In genomic region chr3:13200951-13201350, GRCh38 we compare ENCODE assay signal across 16 cellular contexts.
DNase-seq lines count a peak whose midpoint lies in the region; ATAC-seq, FAIRE-seq and TF ChIP-seq lines count a peak whose summit lies in the region.
"Had no signal": no experiment of that assay in that cellular context is flagged by ENCODE, and none has a peak within 500 bp of the region (broad histone marks: within the 10 kb centered on the region; RNA-seq: fewer than 3 reads in every experiment).

No MANE protein-coding gene starts in this region.

- H3F3A ChIP-seq in neural cell (ENCODE audit: insufficient read depth, low read length, poor library complexity, severe bottlenecking) = no peaks in the 10 kb centered on the region

- no peaks in the 10 kb centered on the region for H3K9me2 ChIP-seq in neural cell (ENCODE audit: insufficient read depth, low read length)

- H3K27me3 Mint-ChIP-seq in T-helper 17 cell = peaks cover 44% of the 10 kb centered on the region

- no peak overlapping the region for H3K4me3 ChIP-seq in K562
- H3K4me3 ChIP-seq in neural cell (ENCODE audit: low read length) = no peak overlapping the region
- no peak overlapping the region for H3K4me3 ChIP-seq in spleen
- H3K4me3 ChIP-seq: body of pancreas, mucosa of descending colon had no signal

- DNase-seq in DMS 273 (lab: John Stamatoyannopoulos, UW; ENCODE audit: unreplicated experiment) = peak; percentile 30
- no peak for DNase-seq in DMS 273 treated with DMSO at 0.1 percent for 48 hours (lab: John Stamatoyannopoulos, UW)
- DNase-seq in HTR-8/SVneo (ENCODE audit: insufficient read length, low spot score) = no peak
- peak in 2 of 4 experiments; percentile 42 to 49 for DNase-seq in K562 (ENCODE audit: extremely low read depth in 1 of 4, low spot score in 3 of 4)
- no peak for DNase-seq in T-helper 17 cell
- no peak for DNase-seq in Ammon's horn (ENCODE audit: low spot score)
- DNase-seq in spleen = no peak
- DNase-seq: activated CD4-positive, CD25-positive, alpha-beta regulatory T cell treated with anti-CD3 and anti-CD28 coated beads, Interleukin-2, amount 50 U/mL, for 72 hours; body of pancreas; mucosa of descending colon; NCI-H1048; NCI-H510A treated with DMSO at 0.1 percent for 48 hours had no signal

- WGBS in K562 (ENCODE audit: insufficient coverage, low coverage, missing lambda C conversion rate) = 5% methylated on average over 7 of the region's 7 CpGs
- WGBS in spleen, 5 donors = 16 to 28% (median 20%) methylated on average over 7 of the region's 7 CpGs

- H3K9ac ChIP-seq in K562 (ENCODE audit: insufficient read depth in 1 of 2, low read depth in 2 of 2, low read length in 2 of 2) (0 out of 4 replicates have a peak overlapping the region, but pooled peaks of 1 of the 2 experiments have one; percentile 13), neural cell (ENCODE audit: low read length) (no peak overlapping the region)

- peaks cover 24% of the 10 kb centered on the region for H3K4me1 Mint-ChIP-seq in T-helper 17 cell

- peak; percentile 38 to 56 (median 52); a peak in 5 of 6 replicates for TF ChIP-seq CTCF in K562 (IDR thresholded peaks at IDR 0.05 in 2 of 3, conservative IDR thresholded peaks at IDR 0.05 in 1 of 3; ENCODE audit: insufficient read depth in 2 of 3, low read depth in 1 of 3, low read length in 3 of 3)
- peak; percentile 40 for TF ChIP-seq CTCF in neural cell (IDR thresholded peaks at IDR 0.05; ENCODE audit: poor library complexity, severe bottlenecking)
- peak in 1 of 11 experiments; percentile 7 for TF ChIP-seq CTCF in spleen (IDR thresholded peaks at IDR 0.05 in 8 of 11, conservative IDR thresholded peaks at IDR 0.05 in 3 of 11)

- H3K4me2 ChIP-seq in K562 (ENCODE audit: insufficient read depth, low read length) (no peak overlapping the region), neural cell (ENCODE audit: low read length) (no peak overlapping the region)

- H3K9me1 ChIP-seq in K562 (ENCODE audit: control insufficient read depth, insufficient read depth, low read length) = no peaks in the 10 kb centered on the region

- in situ Hi-C loops in K562 (cut with MboI) = no loop called here

- FAIRE-seq in HTR-8/SVneo (lab: Jason Lieb, UNC) (peak; percentile 64), K562 (lab: Jason Lieb, UNC) (no peak)
- FAIRE-seq: GM18507 had no signal

- no peaks in the 10 kb centered on the region for H3K36me3 ChIP-seq in K562 (ENCODE audit: control insufficient read depth, insufficient read depth, low read length)
- no peaks in the 10 kb centered on the region for H3K36me3 ChIP-seq in neural cell (ENCODE audit: insufficient read depth, low read length)
- H3K36me3 ChIP-seq in spleen = no peaks in the 10 kb centered on the region

- TF ChIP-seq EP300 in K562 (IDR thresholded peaks at IDR 0.05; ENCODE audit: low read length) (no peak), neural cell (conservative IDR thresholded peaks at IDR 0.05; ENCODE audit: poor library complexity, severe bottlenecking) (no peak)

- H3K4me1 ChIP-seq in K562 (replicated peaks in 1 of 2; ENCODE audit: control insufficient read depth in 2 of 2, insufficient read depth in 2 of 2, low read length in 2 of 2) (peaks cover 0 to 13% of the 10 kb centered on the region in 2 experiments; a peak in 2 of 5 replicates), spleen (peaks cover 0 to 19% (median 6%) of the 10 kb centered on the region in 6 donors)
- H3K4me1 ChIP-seq: body of pancreas had no signal

- H3K27me3 ChIP-seq in K562 (ENCODE audit: control insufficient read depth in 2 of 2, insufficient read depth in 2 of 2, low read length in 2 of 2) (peaks cover 63 to 86% of the 10 kb centered on the region in 2 experiments), neural cell (ENCODE audit: insufficient read depth, low read depth, low read length) (peaks cover 3% of the 10 kb centered on the region), spleen (replicated peaks in 1 of 7) (peaks cover 0 to 77% (median 15%) of the 10 kb centered on the region in 7 donors)
- H3K27me3 ChIP-seq: body of pancreas had no signal

- BruUV-seq in K562 (replicated peaks; lab: Mats Ljungman, UMichigan) = no TSS peak

- intact Hi-C loops in K562 (cut with micrococcal nuclease) = loop anchor here (5.0 kb wide), 1 partner anchor 261 kb away; no protein-coding TSS in a partner anchor
- intact Hi-C loops in spleen (cut with DNase I; ENCODE audit: low total_unique reads) = no loop called here

- H3K9me3 ChIP-seq in K562 (replicated peaks; ENCODE audit: control insufficient read depth, insufficient read depth, low read depth, low read length) = no peaks in the 10 kb centered on the region
- no peaks in the 10 kb centered on the region for H3K9me3 ChIP-seq in neural cell (ENCODE audit: low read length)
- no peaks in the 10 kb centered on the region for H3K9me3 ChIP-seq in T-helper 17 cell (ENCODE audit: control insufficient read depth, low read length, poor library complexity, severe bottlenecking)
- no peaks in the 10 kb centered on the region for H3K9me3 ChIP-seq in spleen
- H3K9me3 ChIP-seq: body of pancreas, mucosa of descending colon had no signal

- TF ChIP-seq POLR2A in K562 (conservative IDR thresholded peaks at IDR 0.05) (no peak), spleen (IDR thresholded peaks at IDR 0.05) (no peak)

- no peak overlapping the region for H3K4me3 Mint-ChIP-seq in T-helper 17 cell
- H3K4me3 Mint-ChIP-seq: activated T-helper 1 cell treated with anti-CD3 and anti-CD28 coated beads, Interleukin-12 subunit alpha, Interleukin-12 subunit beta, Interleukin-2, Interleukin-4 antibody, amounts not matched to agents 30 ng/mL and 10 ng/mL and 1 ng/mL, durations not matched to agents 14 hours and 24 hours and 36 hours had no signal

- no peak overlapping the region for H3K27ac Mint-ChIP-seq in T-helper 17 cell
- H3K27ac Mint-ChIP-seq: activated T-helper 1 cell treated with anti-CD3 and anti-CD28 coated beads, Interleukin-12 subunit alpha, Interleukin-12 subunit beta, Interleukin-2, Interleukin-4 antibody, amounts not matched to agents 30 ng/mL and 10 ng/mL and 1 ng/mL, durations not matched to agents 14 hours and 24 hours and 36 hours had no signal

- TF ChIP-seq RAD21 in K562 (CRISPR knock-in tag; conservative IDR thresholded peaks at IDR 0.05 in 1 of 2, IDR thresholded peaks at IDR 0.05 in 1 of 2) (peak in 1 of 2 experiments; percentile 59; a peak in 2 of 4 replicates), neural cell (conservative IDR thresholded peaks at IDR 0.05) (peak; percentile 42)

- H3K27ac ChIP-seq in K562 (ENCODE audit: extremely low read depth, low read depth, low read length) (no peak overlapping the region), neural cell (ENCODE audit: low read length) (no peak overlapping the region), spleen (no peak overlapping the region)
- H3K27ac ChIP-seq: 22Rv1, body of pancreas had no signal

- POLR2A ChIA-PET in K562 (lab: Yijun Ruan, JAX) = interaction anchor here (0.6 to 1.3 kb wide), 4 partner anchors 17 to 65 kb away, joined by 3 read pairs; no protein-coding TSS in a partner anchor

- CTCF ChIA-PET in K562 (lab: Yijun Ruan, JAX; ENCODE audit: low intra/inter-chr PET ratio) = no interaction called here

- H3K79me2 ChIP-seq in K562 (ENCODE audit: control insufficient read depth, insufficient read depth, low read length) (no peaks in the 10 kb centered on the region), neural cell (replicated peaks; ENCODE audit: insufficient read depth, low read length) (no peaks in the 10 kb centered on the region)

- H2AFZ ChIP-seq in K562 (ENCODE audit: low read depth, low read length) (no peak overlapping the region), neural cell (ENCODE audit: low read depth, low read length) (no peak overlapping the region)

- H3K36me3 Mint-ChIP-seq in T-helper 17 cell (ENCODE audit: low read depth) = peaks cover 6% of the 10 kb centered on the region

- H4K20me1 ChIP-seq in K562 (replicated peaks; ENCODE audit: control insufficient read depth, insufficient read depth, low read length) = peaks cover 8% of the 10 kb centered on the region
- H4K20me1 ChIP-seq in neural cell (ENCODE audit: insufficient read depth) = no peaks in the 10 kb centered on the region

- peak; percentile 71 for ATAC-seq in K562
- ATAC-seq in T-helper 17 cell = no peak
- ATAC-seq: body of pancreas, mucosa of descending colon had no signal

TF ChIP-seq in K562, 482 proteins besides CTCF, POLR2A, EP300 and RAD21 (continues in another document):
- TF ChIP-seq CCAR2 (IDR thresholded peaks at IDR 0.05; ENCODE audit: low read depth, low read length) (no peak), DMBX1 (CRISPR knock-in tag; IDR thresholded peaks at IDR 0.05; ENCODE audit: borderline replicate concordance) (no peak)

TF ChIP-seq in neural cell, 6 proteins besides CTCF, POLR2A, EP300 and RAD21:
- no peak for TF ChIP-seq MXI1 (conservative IDR thresholded peaks at IDR 0.05; ENCODE audit: poor library complexity, severe bottlenecking)
- TF ChIP-seq EZH2 (IDR thresholded peaks at IDR 0.05; ENCODE audit: borderline replicate concordance, insufficient read depth, low read length, poor library complexity, severe bottlenecking) = no peak
- TF ChIP-seq SMC3 (conservative IDR thresholded peaks at IDR 0.05; ENCODE audit: poor library complexity) = peak; percentile 27
